19 cellular contexts compared by ENCODE assay signal in genomic region chr5:178083942-178084341, GRCh38.
"Had no signal": no experiment of that assay in that cellular context is flagged by ENCODE, and none has a peak within 500 bp of the region (broad histone marks: within the 10 kb centered on the region; RNA-seq: fewer than 3 reads in every experiment).

No MANE protein-coding gene starts in this region.

- H3K4me3 ChIP-seq: coronary artery, left lung, lung, neural progenitor cell, spleen, upper lobe of right lung had no signal

- H3K27ac ChIP-seq: coronary artery, epithelial cell of prostate, foreskin keratinocyte, left lung, neural progenitor cell, spleen, upper lobe of right lung, VCaP had no signal

- ATAC-seq: activated CD4-positive, CD25-positive, alpha-beta regulatory T cell treated with anti-CD3 and anti-CD28 coated beads, Interleukin-2, amount 50 U/mL, for 24 hours; activated T-cell treated with anti-CD3 and anti-CD28 coated beads, Interleukin-2, amount 50 U/mL, for 72 hours; foreskin keratinocyte; left lung; naive thymus-derived CD8-positive, alpha-beta T cell; upper lobe of right lung had no signal

- H3K27me3 ChIP-seq: neural progenitor cell, upper lobe of right lung had no signal

- H3K36me3 ChIP-seq: left lung, neural progenitor cell, spleen, upper lobe of right lung had no signal

- H3K9me3 ChIP-seq: left lung, spleen, upper lobe of right lung had no signal

- DNase-seq: activated CD4-positive, alpha-beta memory T cell treated with anti-CD3 and anti-CD28 coated beads, Interleukin-2, amount 10 ng/mL, durations not matched to agents 7 days and 5 days; activated CD4-positive, alpha-beta T cell treated with anti-CD3 and anti-CD28 coated beads, Interleukin-2, amount 10 ng/mL, durations not matched to agents 24 days and 14 days; activated effector memory CD4-positive, alpha-beta T cell treated with Interleukin-2 at 50 U/mL for 16 hours; activated naive CD4-positive, alpha-beta T cell treated with anti-CD3 and anti-CD28 coated beads, Interleukin-2, amount 10 ng/mL, durations not matched to agents 7 days and 5 days; activated T-cell treated with anti-CD3 and anti-CD28 coated beads, Interleukin-2, amount 50 U/mL, for 72 hours; cerebellar nuclear complex; foreskin keratinocyte; left lung; naive thymus-derived CD8-positive, alpha-beta T cell; spleen; stimulated activated CD4-positive, alpha-beta T cell treated with anti-CD3 and anti-CD28 coated beads, Interleukin-4, amount 100 ng/mL, for 1 hour; stimulated activated naive CD4-positive, alpha-beta T cell treated with Interleukin-2 at 50 U/mL for 16 hours; upper lobe of right lung had no signal

- H3K4me1 ChIP-seq: foreskin keratinocyte, left lung, neural progenitor cell, spleen, upper lobe of right lung had no signal
